In the genomic region with DNA sequence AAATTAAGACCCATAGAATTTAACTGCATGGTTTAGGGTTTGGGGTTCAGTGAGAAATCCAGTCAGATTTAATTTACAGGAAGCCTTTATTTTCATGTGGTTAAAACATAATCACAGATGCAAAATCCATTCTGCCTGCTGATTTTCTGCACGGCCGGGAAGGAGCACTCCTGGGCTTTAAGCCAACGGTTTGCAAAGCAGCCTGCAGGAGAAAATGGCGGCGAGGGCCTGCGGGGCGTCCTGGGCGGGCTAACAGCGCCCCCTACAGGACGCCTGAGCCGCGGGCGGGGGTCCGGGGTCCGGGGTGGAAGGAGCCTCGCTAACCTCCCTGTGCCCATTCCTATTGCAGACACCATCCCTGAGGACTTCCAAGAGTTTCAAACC, we compare ENCODE assay signal across 8 cellular contexts. TPM values are rescaled to one million over a fixed set of nuclear protein-coding genes. Genes with fewer than 3 reads are reported as not detected.
DNase-seq lines count a peak whose midpoint lies in the region; ATAC-seq and TF ChIP-seq lines count a peak whose summit lies in the region.

No MANE protein-coding gene starts in this region.

- H3K36me3 Mint-ChIP-seq in neural crest cell (ENCODE audit: low read depth): no peaks in the 10 kb centered on the region

- H3K4me1 ChIP-seq in thoracic aorta (ENCODE audit: control insufficient read depth in 1 of 2, low read depth in 2 of 2): peaks cover 3 to 12% of the 10 kb centered on the region in 2 donors

- H3K27me3 ChIP-seq in H7 (ENCODE audit: control insufficient read depth, insufficient read depth, low read length) (no peaks in the 10 kb centered on the region), thoracic aorta (replicated peaks; ENCODE audit: insufficient read depth) (no peaks in the 10 kb centered on the region)

- TF ChIP-seq CTCF in AG09309 (IDR thresholded peaks at IDR 0.05; ENCODE audit: control insufficient read depth, insufficient read depth, low read depth, low read length, missing control alignments) (peak; percentile 93), fibroblast of mammary gland (conservative IDR thresholded peaks at IDR 0.05; ENCODE audit: control insufficient read depth, insufficient read depth, low read depth, low read length) (peak; percentile 62), neural crest cell (conservative IDR thresholded peaks at IDR 0.05) (peak; percentile 72), thoracic aorta (IDR thresholded peaks at IDR 0.05) (peak; percentile 87)

- ATAC-seq in thoracic aorta (ENCODE audit: insufficient number of reproducible peaks, low FRiP score, low read depth) (no peak), HG02884 (IDR thresholded peaks at IDR 0.05; ENCODE audit: unreplicated experiment) (no peak)

- H3K4me3 ChIP-seq in AG09309 (ENCODE audit: control insufficient read depth, low read depth, low read length) (peak overlapping the region; percentile 42), H7 (ENCODE audit: insufficient read depth, low read depth, low read length) (no peak overlapping the region), fibroblast of mammary gland (ENCODE audit: control insufficient read depth, low read depth, low read length) (peak overlapping the region; percentile 50), thoracic aorta (peak overlapping the region; percentile 71)

- peak overlapping the region; percentile 71 to 75 for H3K27ac ChIP-seq in thoracic aorta

- H3K36me3 ChIP-seq in H7 (replicated peaks; ENCODE audit: control insufficient read depth, insufficient read depth, low read length): no peaks in the 10 kb centered on the region
- no peaks in the 10 kb centered on the region for H3K36me3 ChIP-seq in thoracic aorta

- no peaks in the 10 kb centered on the region for H3K9me3 ChIP-seq in thoracic aorta

- DNase-seq in AG09309 (ENCODE audit: low read depth): peak; percentile 38
- peak; percentile 96 for DNase-seq in H7
- peak; percentile 90 for DNase-seq in NCI-H69 (lab: John Stamatoyannopoulos, UW)
- peak; percentile 79 to 85 for DNase-seq in activated T-cell treated with anti-CD3 and anti-CD28 coated beads, Interleukin-2, amount 50 U/mL, for 48 hours
- peak; percentile 75 for DNase-seq in fibroblast of mammary gland (ENCODE audit: low read depth)
- DNase-seq in neural crest cell (ENCODE audit: low read depth, low spot score): peak; percentile 33
- DNase-seq in thoracic aorta (ENCODE audit: low spot score): no peak

- no peak overlapping the region for H3K27ac Mint-ChIP-seq in neural crest cell (ENCODE audit: unreplicated experiment)

- H3K9me3 Mint-ChIP-seq in neural crest cell: no peaks in the 10 kb centered on the region

- peaks cover 16% of the 10 kb centered on the region for H3K4me1 Mint-ChIP-seq in neural crest cell

- H3K4me3 Mint-ChIP-seq in neural crest cell: no peak overlapping the region

- H3K27me3 Mint-ChIP-seq in neural crest cell (ENCODE audit: low read depth): no peaks in the 10 kb centered on the region

RNA-seq across cellular contexts. Expression of a gene that starts 47.6 kb away (rescaled TPM):
- total RNA-seq in H7 (2014; rRNA removed; shearing (Covaris generic)): 3.1 and 3.4 TPM in 2 replicates
- total RNA-seq in neural crest cell (6.9 and 10.0 TPM in 2 replicates), thoracic aorta (10 to 100 TPM in 1 of 2 donors, 1 to 10 TPM in 1; 7.2 to 13.5 TPM)
